17 cellular contexts compared by ENCODE assay signal in the genomic region with DNA sequence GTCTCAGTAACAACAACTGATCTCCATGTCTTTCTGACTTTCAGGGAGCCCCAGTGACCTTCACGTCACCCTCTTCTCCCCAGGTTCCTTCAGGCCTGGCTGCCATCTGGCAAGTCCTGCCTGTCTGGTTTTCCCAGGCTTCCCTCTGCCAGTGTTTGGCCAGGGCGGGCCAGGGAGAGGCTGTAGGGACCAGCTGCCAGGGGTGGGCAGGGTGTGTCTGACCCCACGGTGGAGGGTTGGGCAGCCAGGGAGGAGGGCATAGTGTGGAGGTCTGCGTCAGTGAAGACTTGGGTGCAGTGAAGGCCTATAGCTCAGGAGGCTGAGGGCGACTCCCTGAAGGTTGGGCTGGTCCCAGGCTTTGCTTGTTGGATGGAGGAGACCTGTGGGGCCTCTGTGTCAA. TPM values are rescaled to one million over a fixed set of nuclear protein-coding genes. Genes with fewer than 3 reads are reported as not detected.
A peak's percentile ranks its signal among the peaks of the same experiment; 100 is the strongest.
DNase-seq lines count a peak whose midpoint lies in the region; ATAC-seq and TF ChIP-seq lines count a peak whose summit lies in the region.
"Had no signal": no experiment of that assay in that cellular context is flagged by ENCODE, and none has a peak within 500 bp of the region (broad histone marks: within the 10 kb centered on the region; RNA-seq: fewer than 3 reads in every experiment).

No MANE protein-coding gene starts in this region.

- H3K36me3 ChIP-seq in Peyer's patch = no peaks in the 10 kb centered on the region
- H3K36me3 ChIP-seq in lower lobe of right lung = no peaks in the 10 kb centered on the region
- no peaks in the 10 kb centered on the region for H3K36me3 ChIP-seq in thyroid gland

- H3K27me3 ChIP-seq in Peyer's patch = no peaks in the 10 kb centered on the region
- H3K27me3 ChIP-seq in lower lobe of right lung (ENCODE audit: low read depth) = peaks cover 4% of the 10 kb centered on the region
- no peaks in the 10 kb centered on the region for H3K27me3 ChIP-seq in thyroid gland

- WGBS in thyroid gland, 2 donors = 71 to 76% methylated on average over 4 to 5 of the region's 5 CpGs

- ATAC-seq in lower lobe of right lung (no peak), GM21390 (IDR thresholded peaks at IDR 0.05; ENCODE audit: unreplicated experiment) (no peak)

- H3K9me3 ChIP-seq in Peyer's patch (no peaks in the 10 kb centered on the region), lower lobe of right lung (no peaks in the 10 kb centered on the region), thyroid gland (no peaks in the 10 kb centered on the region)

- TF ChIP-seq POLR2A in Peyer's patch (IDR thresholded peaks at IDR 0.05) (no peak), thyroid gland (IDR thresholded peaks at IDR 0.05) (no peak)

- DNase-seq in DMS53 (lab: John Stamatoyannopoulos, UW) (peak; percentile 42), DMS53 treated with DMSO at 0.1 percent for 48 hours (lab: John Stamatoyannopoulos, UW; ENCODE audit: unreplicated experiment) (no peak), Peyer's patch (peak in 2 of 3 donors; percentile 70 to 81), lower lobe of right lung (peak; percentile 46), thyroid gland (peak; percentile 36 to 42), NCI-H146 treated with DMSO at 0.1 percent for 48 hours (lab: John Stamatoyannopoulos, UW; ENCODE audit: unreplicated experiment) (no peak), caudate nucleus (lab: John Stamatoyannopoulos, UW) (no peak)
- DNase-seq: 8988T, COR-L47, DMS79 treated with DMSO at 0.1 percent for 48 hours, GDM1, MV-4-11, NCI-H1436 treated with DMSO at 0.1 percent for 48 hours, NCI-H2081 treated with DMSO at 0.1 percent for 48 hours had no signal

- H3K4me3 ChIP-seq in Peyer's patch = no peak overlapping the region
- no peak overlapping the region for H3K4me3 ChIP-seq in lower lobe of right lung
- no peak overlapping the region for H3K4me3 ChIP-seq in thyroid gland (replicated peaks in 1 of 3)

- H3K4me1 ChIP-seq in Peyer's patch (no peaks in the 10 kb centered on the region), lower lobe of right lung (no peaks in the 10 kb centered on the region), thyroid gland (peaks cover 3 to 9% of the 10 kb centered on the region in 2 donors)

- peak overlapping the region in 2 of 4 donors; percentile 45 to 48 for H3K27ac ChIP-seq in Peyer's patch
- no peak overlapping the region for H3K27ac ChIP-seq in lower lobe of right lung
- H3K27ac ChIP-seq in thyroid gland = peak overlapping the region in 1 of 3 donors; percentile 8
- H3K27ac ChIP-seq in caudate nucleus (ENCODE audit: low read depth, low read length) = no peak overlapping the region
- H3K27ac ChIP-seq: C4-2B had no signal

- TF ChIP-seq CTCF in Peyer's patch (IDR thresholded peaks at IDR 0.05) = no peak
- no peak for TF ChIP-seq CTCF in lower lobe of right lung (IDR thresholded peaks at IDR 0.05)
- TF ChIP-seq CTCF in thyroid gland (IDR thresholded peaks at IDR 0.05) = no peak

- intact Hi-C loops in lower lobe of right lung (cut with DNase I) = loop anchor here (10.0 kb wide), 1 partner anchor 482 kb away; no protein-coding TSS in a partner anchor
- intact Hi-C loops in thyroid gland (cut with DNase I) = loop anchor here (10.0 kb wide), 1 partner anchor 1062 kb away; no protein-coding TSS in a partner anchor

RNA-seq across cellular contexts. Expression of gene MRGPRX2, which starts 11.9 kb away (rescaled TPM):
- total RNA-seq in Peyer's patch (not detected), lower lobe of right lung (not detected), thyroid gland (not detected)
- total RNA-seq: OCI-LY7 had no signal

RNA-seq across cellular contexts. Expression of gene ZDHHC13, which starts 44.5 kb away (rescaled TPM):
- total RNA-seq in Peyer's patch (10 to 100 TPM; 10.7 to 34.6 (median 27.1) TPM), lower lobe of right lung (10.6 TPM), thyroid gland (10 to 100 TPM; 19.5 to 26.9 (median 24.7) TPM)

Comparison
In these comparisons a context has a peak if more than half of its experiments do, and no peak if none do; other contexts are left out.
1. DNase-seq: peak in DMS53 (single experiment), Peyer's patch (2 of 3), lower lobe of right lung (single experiment) and thyroid gland (2 of 2); none in DMS53 treated with DMSO at 0.1 percent for 48 hours (single experiment), NCI-H146 treated with DMSO at 0.1 percent for 48 hours (single experiment) and caudate nucleus (0 of 61).